25 cellular contexts compared by ENCODE assay signal in the genomic region with DNA sequence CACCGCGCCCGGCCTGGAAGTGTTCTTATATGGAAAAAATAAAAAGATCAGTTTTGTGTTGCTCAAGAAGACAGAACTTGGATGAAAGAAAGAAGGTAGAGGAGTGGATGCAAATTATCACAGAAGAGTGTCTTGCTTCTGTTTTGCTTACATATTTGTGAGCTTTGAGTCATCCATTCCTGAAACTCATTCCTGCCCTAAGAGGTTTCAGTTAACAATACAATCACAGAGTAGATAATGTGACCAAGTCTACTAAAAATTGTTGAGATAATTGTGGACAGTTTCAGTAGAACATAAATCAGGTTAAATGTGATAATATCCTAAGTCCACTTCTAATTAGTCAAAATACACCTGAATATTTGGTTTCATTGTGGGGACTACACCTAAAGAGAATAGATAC. TPM values are rescaled to one million over a fixed set of nuclear protein-coding genes. Genes with fewer than 3 reads are reported as not detected.
A peak's percentile ranks its signal among the peaks of the same experiment; 100 is the strongest.
DNase-seq lines count a peak whose midpoint lies in the region; ATAC-seq, FAIRE-seq and TF ChIP-seq lines count a peak whose summit lies in the region.
"Had no signal": no experiment of that assay in that cellular context is flagged by ENCODE, and none has a peak within 500 bp of the region (broad histone marks: within the 10 kb centered on the region; RNA-seq: fewer than 3 reads in every experiment).

No MANE protein-coding gene starts in this region.

- no peak overlapping the region for H4K91ac ChIP-seq in mesenchymal stem cell (ENCODE audit: low read length)

- peak overlapping the region; percentile 73 for H3K4me3 Mint-ChIP-seq in HFFc6
- H3K4me3 Mint-ChIP-seq in CD4-positive, alpha-beta T cell, result no peak overlapping the region
- H3K4me3 Mint-ChIP-seq: activated CD4-positive, alpha-beta memory T cell treated with anti-CD3 and anti-CD28 coated beads, Interleukin-2, amount 10 ng/mL, durations not matched to agents 7 days and 5 days; activated naive CD8-positive, alpha-beta T cell treated with anti-CD3 and anti-CD28 coated beads, Interleukin-2, amount 10 ng/mL, durations not matched to agents 7 days and 5 days; activated T-cell treated with anti-CD3 and anti-CD28 coated beads, Interleukin-2, amount 50 U/mL, for 24 hours; T-helper 17 cell had no signal

- POLR2A ChIA-PET in CD4-positive, alpha-beta T cell (lab: Charles Lee), result no interaction called here

- H3K79me1 ChIP-seq in mesenchymal stem cell (replicated peaks; ENCODE audit: low read length, poor library complexity, severe bottlenecking), result no peaks in the 10 kb centered on the region

- H3K4ac ChIP-seq in mesenchymal stem cell (ENCODE audit: low read depth in 1 of 2, low read length in 2 of 2), result no peak overlapping the region

- no peaks in the 10 kb centered on the region for H3K27me3 ChIP-seq in bronchial epithelial cell (ENCODE audit: control insufficient read depth, insufficient read depth, low read length)
- H3K27me3 ChIP-seq in mesenchymal stem cell (ENCODE audit: control insufficient read depth in 1 of 2, insufficient read depth in 1 of 2, low read length in 2 of 2), result peaks cover 0 to 34% of the 10 kb centered on the region in 2 experiments
- H3K27me3 ChIP-seq in CD4-positive, alpha-beta T cell (ENCODE audit: control insufficient read depth, insufficient read depth, low read length), result no peaks in the 10 kb centered on the region
- H3K27me3 ChIP-seq: left lung, SJCRH30 had no signal

- H3K23ac ChIP-seq in mesenchymal stem cell (ENCODE audit: low read length in 2 of 2), result no peak overlapping the region

- H3K4me3 ChIP-seq in bronchial epithelial cell (ENCODE audit: low read depth, low read length) (no peak overlapping the region), mesenchymal stem cell (ENCODE audit: insufficient read depth in 1 of 2, low read depth in 1 of 2, low read length in 2 of 2) (no peak overlapping the region)
- H3K4me3 ChIP-seq: left lung, SJCRH30 had no signal

- 94% methylated on average over 3 of the region's 3 CpGs for WGBS in mesenchymal stem cell

- TF ChIP-seq CTCF in HFFc6 (IDR thresholded peaks at IDR 0.05), result no peak
- no peak for TF ChIP-seq CTCF in bronchial epithelial cell (IDR thresholded peaks at IDR 0.05; ENCODE audit: insufficient read depth, low read length, severe bottlenecking)
- TF ChIP-seq CTCF in CD4-positive, alpha-beta T cell (IDR thresholded peaks at IDR 0.05), result no peak

- H2BK5ac ChIP-seq in mesenchymal stem cell (ENCODE audit: low read depth, low read length, poor library complexity, severe bottlenecking), result no peak overlapping the region

- peaks cover 9% of the 10 kb centered on the region for H3K27me3 Mint-ChIP-seq in HFFc6 (ENCODE audit: insufficient read depth)
- no peaks in the 10 kb centered on the region for H3K27me3 Mint-ChIP-seq in CD4-positive, alpha-beta T cell
- H3K27me3 Mint-ChIP-seq: activated CD4-positive, alpha-beta memory T cell treated with anti-CD3 and anti-CD28 coated beads, Interleukin-2, amount 10 ng/mL, durations not matched to agents 7 days and 5 days; activated naive CD8-positive, alpha-beta T cell treated with anti-CD3 and anti-CD28 coated beads, Interleukin-2, amount 10 ng/mL, durations not matched to agents 7 days and 5 days; T-helper 17 cell had no signal

- intact Hi-C loops in CD4-positive, alpha-beta T cell (cut with DNase I, micrococcal nuclease), result no loop called here

- FAIRE-seq in bronchial epithelial cell (lab: Jason Lieb, UNC), result no peak
- FAIRE-seq: GM19239, H54, HepG2, urothelium cell line had no signal

- peaks cover 4% of the 10 kb centered on the region for H3K4me1 ChIP-seq in mesenchymal stem cell (ENCODE audit: control insufficient read depth, insufficient read depth, low read depth, low read length)
- H3K4me1 ChIP-seq: left lung had no signal

- no peak overlapping the region for H3K27ac ChIP-seq in mesenchymal stem cell (ENCODE audit: low read length, poor library complexity, severe bottlenecking)
- no peak overlapping the region for H3K27ac ChIP-seq in CD4-positive, alpha-beta T cell (ENCODE audit: low read depth, low read length)
- H3K27ac ChIP-seq: left lung, SJCRH30, VCaP had no signal

- CTCF ChIA-PET in CD4-positive, alpha-beta T cell (lab: Charles Lee), result no interaction called here

- DNase-seq in AG08396 (ENCODE audit: low spot score) (peak; percentile 12), HFFc6 (peak; percentile 30), bronchial epithelial cell (ENCODE audit: low read depth) (peak; percentile 17), mesenchymal stem cell (peak; percentile 49), nucleus accumbens (lab: John Stamatoyannopoulos, UW) (no peak), HuH-7 (ENCODE audit: low spot score) (no peak)
- DNase-seq in CD4-positive, alpha-beta T cell, result no peak
- DNase-seq: activated CD4-positive, alpha-beta memory T cell treated with anti-CD3 and anti-CD28 coated beads, Interleukin-2, amount 10 ng/mL, durations not matched to agents 7 days and 5 days; activated naive CD8-positive, alpha-beta T cell treated with anti-CD3 and anti-CD28 coated beads, Interleukin-2, amount 10 ng/mL, durations not matched to agents 7 days and 5 days; activated T-cell treated with anti-CD3 and anti-CD28 coated beads, Interleukin-2, amount 50 U/mL, for 24 hours; DMS79; left lung; NCI-H1694; NCI-H774; SJCRH30; stimulated activated CD8-positive, alpha-beta memory T cell treated with anti-CD3 and anti-CD28 coated beads, Interleukin-4, amount 100 ng/mL, for 48 hours; substantia nigra; T-helper 17 cell had no signal

- H3K27ac Mint-ChIP-seq in HFFc6, result peak overlapping the region; percentile 56; the same call in 1 of the 2 replicates
- no peak overlapping the region for H3K27ac Mint-ChIP-seq in CD4-positive, alpha-beta T cell
- H3K27ac Mint-ChIP-seq: activated CD4-positive, alpha-beta memory T cell treated with anti-CD3 and anti-CD28 coated beads, Interleukin-2, amount 10 ng/mL, durations not matched to agents 7 days and 5 days; activated naive CD8-positive, alpha-beta T cell treated with anti-CD3 and anti-CD28 coated beads, Interleukin-2, amount 10 ng/mL, durations not matched to agents 7 days and 5 days; activated T-cell treated with anti-CD3 and anti-CD28 coated beads, Interleukin-2, amount 50 U/mL, for 24 hours; T-helper 17 cell had no signal

- H2BK12ac ChIP-seq in mesenchymal stem cell (ENCODE audit: low read length in 2 of 2), result no peak overlapping the region

- H3K4me1 Mint-ChIP-seq in HFFc6 (ENCODE audit: low read depth), result peaks cover 23% of the 10 kb centered on the region
- no peaks in the 10 kb centered on the region for H3K4me1 Mint-ChIP-seq in CD4-positive, alpha-beta T cell (ENCODE audit: low read depth)
- H3K4me1 Mint-ChIP-seq: activated CD4-positive, alpha-beta memory T cell treated with anti-CD3 and anti-CD28 coated beads, Interleukin-2, amount 10 ng/mL, durations not matched to agents 7 days and 5 days; activated naive CD8-positive, alpha-beta T cell treated with anti-CD3 and anti-CD28 coated beads, Interleukin-2, amount 10 ng/mL, durations not matched to agents 7 days and 5 days; T-helper 17 cell had no signal

- no peaks in the 10 kb centered on the region for H3K9me3 Mint-ChIP-seq in HFFc6
- peaks cover 2% of the 10 kb centered on the region for H3K9me3 Mint-ChIP-seq in CD4-positive, alpha-beta T cell
- H3K9me3 Mint-ChIP-seq: activated CD4-positive, alpha-beta memory T cell treated with anti-CD3 and anti-CD28 coated beads, Interleukin-2, amount 10 ng/mL, durations not matched to agents 7 days and 5 days; activated naive CD8-positive, alpha-beta T cell treated with anti-CD3 and anti-CD28 coated beads, Interleukin-2, amount 10 ng/mL, durations not matched to agents 7 days and 5 days; activated T-cell treated with anti-CD3 and anti-CD28 coated beads, Interleukin-2, amount 50 U/mL, for 24 hours had no signal

- H2AFZ ChIP-seq in mesenchymal stem cell (ENCODE audit: low read depth, low read length), result no peak overlapping the region

- H3K18ac ChIP-seq in mesenchymal stem cell (ENCODE audit: low read depth in 1 of 2, low read length in 2 of 2), result no peak overlapping the region

- ATAC-seq in GM19035 (IDR thresholded peaks at IDR 0.05; ENCODE audit: unreplicated experiment), result no peak
- no peak for ATAC-seq in CD4-positive, alpha-beta T cell (ENCODE audit: poor library complexity)
- ATAC-seq: HepG2, left lung, T-helper 17 cell had no signal

- H3K4me2 ChIP-seq in mesenchymal stem cell (ENCODE audit: low read length, poor library complexity, severe bottlenecking), result no peak overlapping the region

- no peaks in the 10 kb centered on the region for H3K36me3 Mint-ChIP-seq in HFFc6 (ENCODE audit: low read depth)
- H3K36me3 Mint-ChIP-seq in CD4-positive, alpha-beta T cell (ENCODE audit: low read depth), result no peaks in the 10 kb centered on the region
- H3K36me3 Mint-ChIP-seq: activated naive CD8-positive, alpha-beta T cell treated with anti-CD3 and anti-CD28 coated beads, Interleukin-2, amount 10 ng/mL, durations not matched to agents 7 days and 5 days had no signal

- H3K14ac ChIP-seq in mesenchymal stem cell (ENCODE audit: low read length in 2 of 2), result no peak overlapping the region

- H4K8ac ChIP-seq in mesenchymal stem cell (ENCODE audit: low read length), result no peak overlapping the region

- H3K9ac ChIP-seq in mesenchymal stem cell (ENCODE audit: low read length), result no peak overlapping the region

- no peaks in the 10 kb centered on the region for H3K9me3 ChIP-seq in mesenchymal stem cell (ENCODE audit: control insufficient read depth, low read length)
- no peaks in the 10 kb centered on the region for H3K9me3 ChIP-seq in CD4-positive, alpha-beta T cell (ENCODE audit: control insufficient read depth, low read length)
- H3K9me3 ChIP-seq: left lung, SJCRH30 had no signal

- H2AK5ac ChIP-seq in mesenchymal stem cell (ENCODE audit: low read length, severe bottlenecking), result no peak overlapping the region

- H2BK120ac ChIP-seq in mesenchymal stem cell (ENCODE audit: low read depth, low read length), result no peak overlapping the region

- H3K36me3 ChIP-seq in bronchial epithelial cell (ENCODE audit: control insufficient read depth, insufficient read depth, low read length), result no peaks in the 10 kb centered on the region
- no peaks in the 10 kb centered on the region for H3K36me3 ChIP-seq in mesenchymal stem cell (ENCODE audit: control insufficient read depth in 1 of 2, insufficient read depth in 2 of 2, low read depth in 1 of 2, low read length in 2 of 2)
- H3K36me3 ChIP-seq: left lung, SJCRH30 had no signal

- H2BK15ac ChIP-seq in mesenchymal stem cell (ENCODE audit: low read depth, poor library complexity, severe bottlenecking), result no peak overlapping the region

RNA-seq across cellular contexts. Expression of a gene that starts 26.4 kb away (rescaled TPM):
- total RNA-seq in HFFc6 (2021; fragmentation: NEBNext Ultra II Directional; extraction: Animal tissue kit (Norgen Biotek cat#: 25700)), result 1 to 10 TPM; 5.7 to 8.9 (median 7.0) TPM
- total RNA-seq in bronchial epithelial cell, result under 0.01 and 0.26 TPM in 2 replicates
- 7.1 TPM for polyA plus RNA-seq in mesenchymal stem cell (2013, experiment 1 of 2)
- 7.3 TPM for polyA plus RNA-seq in mesenchymal stem cell (2013, experiment 2 of 2)
- total RNA-seq in CD4-positive, alpha-beta T cell, result not detected
- total RNA-seq: activated CD4-positive, alpha-beta memory T cell treated with anti-CD3 and anti-CD28 coated beads, Interleukin-2, amount 10 ng/mL, durations not matched to agents 7 days and 5 days; activated naive CD8-positive, alpha-beta T cell treated with anti-CD3 and anti-CD28 coated beads, Interleukin-2, amount 10 ng/mL, durations not matched to agents 7 days and 5 days; HepG2; T-helper 17 cell had no signal
- polyA plus RNA-seq: HepG2 had no signal

RNA-seq across cellular contexts. Expression of a gene that starts 29.2 kb away (rescaled TPM):
- not detected for total RNA-seq in HFFc6 (2021; fragmentation: NEBNext Ultra II Directional; extraction: Animal tissue kit (Norgen Biotek cat#: 25700))
- total RNA-seq in bronchial epithelial cell, result not detected in 2 replicates
- not detected for polyA plus RNA-seq in mesenchymal stem cell (2013, experiment 1 of 2)
- not detected for polyA plus RNA-seq in mesenchymal stem cell (2013, experiment 2 of 2)
- not detected for total RNA-seq in CD4-positive, alpha-beta T cell
- total RNA-seq: activated CD4-positive, alpha-beta memory T cell treated with anti-CD3 and anti-CD28 coated beads, Interleukin-2, amount 10 ng/mL, durations not matched to agents 7 days and 5 days; activated naive CD8-positive, alpha-beta T cell treated with anti-CD3 and anti-CD28 coated beads, Interleukin-2, amount 10 ng/mL, durations not matched to agents 7 days and 5 days; dermis microvascular lymphatic vessel endothelial cell; HepG2; left lung; SJCRH30; T-helper 17 cell had no signal
- polyA plus RNA-seq: HepG2 had no signal

Comparison
In these comparisons a context has a peak if more than half of its experiments do, and no peak if none do; other contexts are left out.
1. DNase-seq: peak in AG08396 (single experiment), HFFc6 (single experiment), bronchial epithelial cell (single experiment) and mesenchymal stem cell (single experiment); none in nucleus accumbens (0 of 56), HuH-7 (single experiment) and CD4-positive, alpha-beta T cell (0 of 10).